Comparison of ENCODE assay signal across 17 cellular contexts in genomic region chr4:184357783-184358182, GRCh38.
"Had no signal": no experiment of that assay in that cellular context is flagged by ENCODE, and none has a peak within 500 bp of the region (broad histone marks: within the 10 kb centered on the region; RNA-seq: fewer than 3 reads in every experiment).

No MANE protein-coding gene starts in this region.

- ATAC-seq: activated CD8-positive, alpha-beta memory T cell treated with anti-CD3 and anti-CD28 coated beads, Interleukin-2, amount 10 ng/mL, durations not matched to agents 7 days and 5 days; right cardiac atrium had no signal

- H3K36me3 ChIP-seq: cardiac muscle cell, esophagus muscularis mucosa, thoracic aorta had no signal

- H3K27me3 ChIP-seq: cardiac muscle cell, esophagus muscularis mucosa had no signal

- FAIRE-seq: urothelium cell line had no signal

- H3K27ac ChIP-seq: cardiac muscle cell, thoracic aorta, VCaP had no signal

- H3K4me3 ChIP-seq: cardiac muscle cell, esophagus muscularis mucosa, thoracic aorta had no signal

- DNase-seq: activated CD4-positive, alpha-beta T cell treated with anti-CD3 and anti-CD28 coated beads for 1 hour; activated CD4-positive, alpha-beta T cell treated with anti-CD3 and anti-CD28 coated beads, Interleukin-2, amount 50 U/mL, for 48 hours; activated CD8-positive, alpha-beta memory T cell treated with anti-CD3 and anti-CD28 coated beads, Interleukin-2, amount 10 ng/mL, durations not matched to agents 7 days and 5 days; activated T-cell treated with anti-CD3 and anti-CD28 coated beads, Interleukin-2, amount 50 U/mL, for 1 hour; foreskin fibroblast; immature natural killer cell; left ventricle myocardium superior; mesendoderm; occipital lobe; right cardiac atrium; T-helper 1 cell; T1000 had no signal
